ENCODE assay signal across 1 cellular context in genomic region chr12:54207539-54208267, GRCh38.
A peak's percentile ranks its signal among the peaks of the same experiment; 100 is the strongest.
TF ChIP-seq lines count a peak whose summit lies in the region.

No MANE protein-coding gene starts in this region.

TF ChIP-seq in HEK293, 187 proteins besides CTCF, POLR2A, EP300 and RAD21 (continued from another document):
- no peak for TF ChIP-seq ZNF274 (IDR thresholded peaks at IDR 0.05; ENCODE audit: low read length)
- no peak for TF ChIP-seq ZNF274 (tag by site-specific recombination; IDR thresholded peaks at IDR 0.05; ENCODE audit: borderline replicate concordance)
- no peak for TF ChIP-seq ZSCAN16 (tag by site-specific recombination; IDR thresholded peaks at IDR 0.05)
- TF ChIP-seq ZNF747 (tag by site-specific recombination; IDR thresholded peaks at IDR 0.05): no peak
- TF ChIP-seq GLIS2 (tag by site-specific recombination; IDR thresholded peaks at IDR 0.05): peak; percentile 80
- no peak for TF ChIP-seq ELK4 (IDR thresholded peaks at IDR 0.05; ENCODE audit: borderline replicate concordance, low read depth, low read length)
- peak; percentile 69 for TF ChIP-seq ZBTB10 (tag by site-specific recombination; IDR thresholded peaks at IDR 0.05)
- TF ChIP-seq ZBTB17 (tag by site-specific recombination; IDR thresholded peaks at IDR 0.05): peak; percentile 92
- TF ChIP-seq ZNF324 (tag by site-specific recombination; IDR thresholded peaks at IDR 0.05): peak; percentile 44; the same call in 1 of the 2 replicates
- peak; percentile 28; the same call in 1 of the 2 replicates for TF ChIP-seq ZSCAN30 (tag by site-specific recombination; IDR thresholded peaks at IDR 0.05)
- TF ChIP-seq ZBTB21 (tag by site-specific recombination; IDR thresholded peaks at IDR 0.05): no peak; the same call in 1 of the 2 replicates
- peak; percentile 58 for TF ChIP-seq OSR2 (tag by site-specific recombination; IDR thresholded peaks at IDR 0.05)
- peak; percentile 84 for TF ChIP-seq ZNF2 (tag by site-specific recombination; IDR thresholded peaks at IDR 0.05)
- peak; percentile 93 for TF ChIP-seq KLF10 (tag by site-specific recombination; IDR thresholded peaks at IDR 0.05)
- no peak for TF ChIP-seq ZNF473 (tag by site-specific recombination; IDR thresholded peaks at IDR 0.05)
- TF ChIP-seq ZNF658 (tag by site-specific recombination; IDR thresholded peaks at IDR 0.05): no peak
- no peak for TF ChIP-seq ZNF701 (tag by site-specific recombination; IDR thresholded peaks at IDR 0.05)
- TF ChIP-seq ZNF157 (tag by site-specific recombination; IDR thresholded peaks at IDR 0.05): no peak
- peak; percentile 76 for TF ChIP-seq ZNF692 (tag by site-specific recombination; IDR thresholded peaks at IDR 0.05)
- no peak; the same call in 1 of the 2 replicates for TF ChIP-seq BCL11A (tag by site-specific recombination; IDR thresholded peaks at IDR 0.05; ENCODE audit: low read depth)
